In the genomic region with DNA sequence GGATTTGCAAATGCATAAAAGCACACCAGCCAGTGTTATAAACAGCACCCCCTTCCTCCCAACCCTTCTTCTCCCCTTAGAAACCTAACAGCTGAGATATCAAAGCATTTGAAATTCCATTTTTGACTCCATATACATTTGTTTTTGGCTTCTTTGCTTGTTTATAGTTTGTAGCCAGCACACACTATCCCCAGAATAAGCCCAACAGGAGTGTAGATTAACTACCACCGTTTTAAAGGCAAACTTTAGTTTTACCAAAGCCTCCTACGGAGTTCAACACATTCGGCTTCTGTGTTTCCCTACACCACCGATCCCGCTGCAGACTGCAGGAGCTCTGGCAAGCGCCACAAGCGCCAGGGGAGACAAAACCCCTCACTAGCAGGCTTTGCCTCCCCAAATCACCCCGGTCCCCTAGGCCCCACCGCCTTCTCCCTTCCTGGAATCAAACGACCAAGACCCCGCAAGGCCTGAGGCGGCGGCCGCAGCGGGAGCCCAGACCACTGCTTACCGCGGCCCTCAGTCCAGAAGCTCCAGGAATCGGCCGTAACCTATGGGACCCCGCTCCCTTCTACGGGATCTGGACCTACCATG, we compare ENCODE assay signal across 1 cellular context.
A peak's percentile ranks its signal among the peaks of the same experiment; 100 is the strongest.
TF ChIP-seq lines count a peak whose summit lies in the region.

No MANE protein-coding gene starts in this region.

TF ChIP-seq in HepG2, 621 proteins besides CTCF, POLR2A, EP300 and RAD21 (continued from another document and continues in another):
- TF ChIP-seq, protein P1, sequence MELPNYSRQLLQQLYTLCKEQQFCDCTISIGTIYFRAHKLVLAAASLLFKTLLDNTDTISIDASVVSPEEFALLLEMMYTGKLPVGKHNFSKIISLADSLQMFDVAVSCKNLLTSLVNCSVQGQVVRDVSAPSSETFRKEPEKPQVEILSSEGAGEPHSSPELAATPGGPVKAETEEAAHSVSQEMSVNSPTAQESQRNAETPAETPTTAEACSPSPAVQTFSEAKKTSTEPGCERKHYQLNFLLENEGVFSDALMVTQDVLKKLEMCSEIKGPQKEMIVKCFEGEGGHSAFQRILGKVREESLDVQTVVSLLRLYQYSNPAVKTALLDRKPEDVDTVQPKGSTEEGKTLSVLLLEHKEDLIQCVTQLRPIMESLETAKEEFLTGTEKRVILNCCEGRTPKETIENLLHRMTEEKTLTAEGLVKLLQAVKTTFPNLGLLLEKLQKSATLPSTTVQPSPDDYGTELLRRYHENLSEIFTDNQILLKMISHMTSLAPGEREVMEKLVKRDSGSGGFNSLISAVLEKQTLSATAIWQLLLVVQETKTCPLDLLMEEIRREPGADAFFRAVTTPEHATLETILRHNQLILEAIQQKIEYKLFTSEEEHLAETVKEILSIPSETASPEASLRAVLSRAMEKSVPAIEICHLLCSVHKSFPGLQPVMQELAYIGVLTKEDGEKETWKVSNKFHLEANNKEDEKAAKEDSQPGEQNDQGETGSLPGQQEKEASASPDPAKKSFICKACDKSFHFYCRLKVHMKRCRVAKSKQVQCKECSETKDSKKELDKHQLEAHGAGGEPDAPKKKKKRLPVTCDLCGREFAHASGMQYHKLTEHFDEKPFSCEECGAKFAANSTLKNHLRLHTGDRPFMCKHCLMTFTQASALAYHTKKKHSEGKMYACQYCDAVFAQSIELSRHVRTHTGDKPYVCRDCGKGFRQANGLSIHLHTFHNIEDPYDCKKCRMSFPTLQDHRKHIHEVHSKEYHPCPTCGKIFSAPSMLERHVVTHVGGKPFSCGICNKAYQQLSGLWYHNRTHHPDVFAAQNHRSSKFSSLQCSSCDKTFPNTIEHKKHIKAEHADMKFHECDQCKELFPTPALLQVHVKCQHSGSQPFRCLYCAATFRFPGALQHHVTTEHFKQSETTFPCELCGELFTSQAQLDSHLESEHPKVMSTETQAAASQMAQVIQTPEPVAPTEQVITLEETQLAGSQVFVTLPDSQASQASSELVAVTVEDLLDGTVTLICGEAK (IDR thresholded peaks at IDR 0.05) = no peak
- TF ChIP-seq, protein P1 (CRISPR knock-in tag; IDR thresholded peaks at IDR 0.05) = no peak
- TF ChIP-seq, protein P2, sequence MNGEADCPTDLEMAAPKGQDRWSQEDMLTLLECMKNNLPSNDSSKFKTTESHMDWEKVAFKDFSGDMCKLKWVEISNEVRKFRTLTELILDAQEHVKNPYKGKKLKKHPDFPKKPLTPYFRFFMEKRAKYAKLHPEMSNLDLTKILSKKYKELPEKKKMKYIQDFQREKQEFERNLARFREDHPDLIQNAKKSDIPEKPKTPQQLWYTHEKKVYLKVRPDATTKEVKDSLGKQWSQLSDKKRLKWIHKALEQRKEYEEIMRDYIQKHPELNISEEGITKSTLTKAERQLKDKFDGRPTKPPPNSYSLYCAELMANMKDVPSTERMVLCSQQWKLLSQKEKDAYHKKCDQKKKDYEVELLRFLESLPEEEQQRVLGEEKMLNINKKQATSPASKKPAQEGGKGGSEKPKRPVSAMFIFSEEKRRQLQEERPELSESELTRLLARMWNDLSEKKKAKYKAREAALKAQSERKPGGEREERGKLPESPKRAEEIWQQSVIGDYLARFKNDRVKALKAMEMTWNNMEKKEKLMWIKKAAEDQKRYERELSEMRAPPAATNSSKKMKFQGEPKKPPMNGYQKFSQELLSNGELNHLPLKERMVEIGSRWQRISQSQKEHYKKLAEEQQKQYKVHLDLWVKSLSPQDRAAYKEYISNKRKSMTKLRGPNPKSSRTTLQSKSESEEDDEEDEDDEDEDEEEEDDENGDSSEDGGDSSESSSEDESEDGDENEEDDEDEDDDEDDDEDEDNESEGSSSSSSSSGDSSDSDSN (CRISPR knock-in tag; IDR thresholded peaks at IDR 0.05) = 0 out of 2 replicates have a peak, but pooled peaks have one; percentile 69
- TF ChIP-seq TCF12 (IDR thresholded peaks at IDR 0.05) = no peak
- no peak for TF ChIP-seq TCF12 (CRISPR knock-in tag; IDR thresholded peaks at IDR 0.05)
- no peak for TF ChIP-seq U2AF1 (optimal IDR thresholded peaks at IDR 0.05; ENCODE audit: low read depth, low read length)
- TF ChIP-seq MBNL3 (CRISPR knock-in tag; conservative IDR thresholded peaks at IDR 0.05) = no peak
- no peak for TF ChIP-seq GLI4 (CRISPR knock-in tag; IDR thresholded peaks at IDR 0.05; ENCODE audit: borderline replicate concordance)
- peak; percentile 23 for TF ChIP-seq ZEB1 (IDR thresholded peaks at IDR 0.05; ENCODE audit: insufficient replicate concordance, low read depth)
- no peak for TF ChIP-seq RNF2 (conservative IDR thresholded peaks at IDR 0.05; ENCODE audit: low read depth)
- TF ChIP-seq, protein P3, sequence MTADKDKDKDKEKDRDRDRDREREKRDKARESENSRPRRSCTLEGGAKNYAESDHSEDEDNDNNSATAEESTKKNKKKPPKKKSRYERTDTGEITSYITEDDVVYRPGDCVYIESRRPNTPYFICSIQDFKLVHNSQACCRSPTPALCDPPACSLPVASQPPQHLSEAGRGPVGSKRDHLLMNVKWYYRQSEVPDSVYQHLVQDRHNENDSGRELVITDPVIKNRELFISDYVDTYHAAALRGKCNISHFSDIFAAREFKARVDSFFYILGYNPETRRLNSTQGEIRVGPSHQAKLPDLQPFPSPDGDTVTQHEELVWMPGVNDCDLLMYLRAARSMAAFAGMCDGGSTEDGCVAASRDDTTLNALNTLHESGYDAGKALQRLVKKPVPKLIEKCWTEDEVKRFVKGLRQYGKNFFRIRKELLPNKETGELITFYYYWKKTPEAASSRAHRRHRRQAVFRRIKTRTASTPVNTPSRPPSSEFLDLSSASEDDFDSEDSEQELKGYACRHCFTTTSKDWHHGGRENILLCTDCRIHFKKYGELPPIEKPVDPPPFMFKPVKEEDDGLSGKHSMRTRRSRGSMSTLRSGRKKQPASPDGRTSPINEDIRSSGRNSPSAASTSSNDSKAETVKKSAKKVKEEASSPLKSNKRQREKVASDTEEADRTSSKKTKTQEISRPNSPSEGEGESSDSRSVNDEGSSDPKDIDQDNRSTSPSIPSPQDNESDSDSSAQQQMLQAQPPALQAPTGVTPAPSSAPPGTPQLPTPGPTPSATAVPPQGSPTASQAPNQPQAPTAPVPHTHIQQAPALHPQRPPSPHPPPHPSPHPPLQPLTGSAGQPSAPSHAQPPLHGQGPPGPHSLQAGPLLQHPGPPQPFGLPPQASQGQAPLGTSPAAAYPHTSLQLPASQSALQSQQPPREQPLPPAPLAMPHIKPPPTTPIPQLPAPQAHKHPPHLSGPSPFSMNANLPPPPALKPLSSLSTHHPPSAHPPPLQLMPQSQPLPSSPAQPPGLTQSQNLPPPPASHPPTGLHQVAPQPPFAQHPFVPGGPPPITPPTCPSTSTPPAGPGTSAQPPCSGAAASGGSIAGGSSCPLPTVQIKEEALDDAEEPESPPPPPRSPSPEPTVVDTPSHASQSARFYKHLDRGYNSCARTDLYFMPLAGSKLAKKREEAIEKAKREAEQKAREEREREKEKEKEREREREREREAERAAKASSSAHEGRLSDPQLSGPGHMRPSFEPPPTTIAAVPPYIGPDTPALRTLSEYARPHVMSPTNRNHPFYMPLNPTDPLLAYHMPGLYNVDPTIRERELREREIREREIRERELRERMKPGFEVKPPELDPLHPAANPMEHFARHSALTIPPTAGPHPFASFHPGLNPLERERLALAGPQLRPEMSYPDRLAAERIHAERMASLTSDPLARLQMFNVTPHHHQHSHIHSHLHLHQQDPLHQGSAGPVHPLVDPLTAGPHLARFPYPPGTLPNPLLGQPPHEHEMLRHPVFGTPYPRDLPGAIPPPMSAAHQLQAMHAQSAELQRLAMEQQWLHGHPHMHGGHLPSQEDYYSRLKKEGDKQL (CRISPR knock-in tag; IDR thresholded peaks at IDR 0.05; ENCODE audit: low read depth) = no peak
- no peak for TF ChIP-seq RFX1 (IDR thresholded peaks at IDR 0.05)
- 0 out of 2 replicates have a peak, but pooled peaks have one; percentile 22 for TF ChIP-seq ZNF678 (CRISPR knock-in tag; IDR thresholded peaks at IDR 0.05)
- no peak for TF ChIP-seq ZNF660 (CRISPR knock-in tag; IDR thresholded peaks at IDR 0.05; ENCODE audit: borderline replicate concordance, low read depth)
- no peak for TF ChIP-seq ZNF317 (CRISPR knock-in tag; IDR thresholded peaks at IDR 0.05)
- TF ChIP-seq SPEN (CRISPR knock-in tag; IDR thresholded peaks at IDR 0.05; ENCODE audit: low read depth) = no peak
- no peak; the same call in none of the 2 replicates for TF ChIP-seq TSC22D2 (CRISPR knock-in tag; IDR thresholded peaks at IDR 0.05; ENCODE audit: borderline replicate concordance)
- TF ChIP-seq, protein P4, sequence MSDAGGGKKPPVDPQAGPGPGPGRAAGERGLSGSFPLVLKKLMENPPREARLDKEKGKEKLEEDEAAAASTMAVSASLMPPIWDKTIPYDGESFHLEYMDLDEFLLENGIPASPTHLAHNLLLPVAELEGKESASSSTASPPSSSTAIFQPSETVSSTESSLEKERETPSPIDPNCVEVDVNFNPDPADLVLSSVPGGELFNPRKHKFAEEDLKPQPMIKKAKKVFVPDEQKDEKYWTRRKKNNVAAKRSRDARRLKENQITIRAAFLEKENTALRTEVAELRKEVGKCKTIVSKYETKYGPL (CRISPR knock-in tag; IDR thresholded peaks at IDR 0.05) = no peak
- no peak for TF ChIP-seq ONECUT2 (CRISPR knock-in tag; IDR thresholded peaks at IDR 0.05)
- TF ChIP-seq SP1 (IDR thresholded peaks at IDR 0.05) = no peak
- TF ChIP-seq SP1 (CRISPR knock-in tag; IDR thresholded peaks at IDR 0.05) = no peak
- TF ChIP-seq, protein P5, sequence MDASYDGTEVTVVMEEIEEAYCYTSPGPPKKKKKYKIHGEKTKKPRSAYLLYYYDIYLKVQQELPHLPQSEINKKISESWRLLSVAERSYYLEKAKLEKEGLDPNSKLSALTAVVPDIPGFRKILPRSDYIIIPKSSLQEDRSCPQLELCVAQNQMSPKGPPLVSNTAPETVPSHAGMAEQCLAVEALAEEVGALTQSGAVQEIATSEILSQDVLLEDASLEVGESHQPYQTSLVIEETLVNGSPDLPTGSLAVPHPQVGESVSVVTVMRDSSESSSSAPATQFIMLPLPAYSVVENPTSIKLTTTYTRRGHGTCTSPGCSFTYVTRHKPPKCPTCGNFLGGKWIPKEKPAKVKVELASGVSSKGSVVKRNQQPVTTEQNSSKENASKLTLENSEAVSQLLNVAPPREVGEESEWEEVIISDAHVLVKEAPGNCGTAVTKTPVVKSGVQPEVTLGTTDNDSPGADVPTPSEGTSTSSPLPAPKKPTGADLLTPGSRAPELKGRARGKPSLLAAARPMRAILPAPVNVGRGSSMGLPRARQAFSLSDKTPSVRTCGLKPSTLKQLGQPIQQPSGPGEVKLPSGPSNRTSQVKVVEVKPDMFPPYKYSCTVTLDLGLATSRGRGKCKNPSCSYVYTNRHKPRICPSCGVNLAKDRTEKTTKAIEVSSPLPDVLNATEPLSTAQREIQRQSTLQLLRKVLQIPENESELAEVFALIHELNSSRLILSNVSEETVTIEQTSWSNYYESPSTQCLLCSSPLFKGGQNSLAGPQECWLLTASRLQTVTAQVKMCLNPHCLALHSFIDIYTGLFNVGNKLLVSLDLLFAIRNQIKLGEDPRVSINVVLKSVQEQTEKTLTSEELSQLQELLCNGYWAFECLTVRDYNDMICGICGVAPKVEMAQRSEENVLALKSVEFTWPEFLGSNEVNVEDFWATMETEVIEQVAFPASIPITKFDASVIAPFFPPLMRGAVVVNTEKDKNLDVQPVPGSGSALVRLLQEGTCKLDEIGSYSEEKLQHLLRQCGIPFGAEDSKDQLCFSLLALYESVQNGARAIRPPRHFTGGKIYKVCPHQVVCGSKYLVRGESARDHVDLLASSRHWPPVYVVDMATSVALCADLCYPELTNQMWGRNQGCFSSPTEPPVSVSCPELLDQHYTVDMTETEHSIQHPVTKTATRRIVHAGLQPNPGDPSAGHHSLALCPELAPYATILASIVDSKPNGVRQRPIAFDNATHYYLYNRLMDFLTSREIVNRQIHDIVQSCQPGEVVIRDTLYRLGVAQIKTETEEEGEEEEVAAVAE (CRISPR knock-in tag; IDR thresholded peaks at IDR 0.05; ENCODE audit: borderline replicate concordance) = no peak
- TF ChIP-seq BCL6 (CRISPR knock-in tag; IDR thresholded peaks at IDR 0.05) = no peak
- TF ChIP-seq ARNT2 (CRISPR knock-in tag; IDR thresholded peaks at IDR 0.05; ENCODE audit: low read depth) = no peak
- no peak for TF ChIP-seq CEBPB (IDR thresholded peaks at IDR 0.05; ENCODE audit: borderline replicate concordance, low read depth, low read length)
- no peak for TF ChIP-seq RFXAP (CRISPR knock-in tag; IDR thresholded peaks at IDR 0.05; ENCODE audit: borderline replicate concordance)
- TF ChIP-seq HIVEP1 (CRISPR knock-in tag; IDR thresholded peaks at IDR 0.05) = no peak
- TF ChIP-seq CBX1 (IDR thresholded peaks at IDR 0.05; ENCODE audit: low read depth) = no peak
- no peak for TF ChIP-seq ZFP37 (CRISPR knock-in tag; IDR thresholded peaks at IDR 0.05; ENCODE audit: borderline replicate concordance)
- TF ChIP-seq SP4 (CRISPR knock-in tag; IDR thresholded peaks at IDR 0.05) = no peak
- TF ChIP-seq ZNF484 (CRISPR knock-in tag; IDR thresholded peaks at IDR 0.05; ENCODE audit: borderline replicate concordance, low read depth) = no peak
- no peak for TF ChIP-seq HCFC1 (IDR thresholded peaks at IDR 0.05; ENCODE audit: low read depth, low read length)
- TF ChIP-seq, protein P6, sequence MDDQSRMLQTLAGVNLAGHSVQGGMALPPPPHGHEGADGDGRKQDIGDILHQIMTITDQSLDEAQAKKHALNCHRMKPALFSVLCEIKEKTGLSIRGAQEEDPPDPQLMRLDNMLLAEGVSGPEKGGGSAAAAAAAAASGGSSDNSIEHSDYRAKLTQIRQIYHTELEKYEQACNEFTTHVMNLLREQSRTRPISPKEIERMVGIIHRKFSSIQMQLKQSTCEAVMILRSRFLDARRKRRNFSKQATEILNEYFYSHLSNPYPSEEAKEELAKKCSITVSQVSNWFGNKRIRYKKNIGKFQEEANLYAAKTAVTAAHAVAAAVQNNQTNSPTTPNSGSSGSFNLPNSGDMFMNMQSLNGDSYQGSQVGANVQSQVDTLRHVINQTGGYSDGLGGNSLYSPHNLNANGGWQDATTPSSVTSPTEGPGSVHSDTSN (CRISPR knock-in tag; IDR thresholded peaks at IDR 0.05; ENCODE audit: borderline replicate concordance) = no peak
- TF ChIP-seq ZSCAN20 (CRISPR knock-in tag; IDR thresholded peaks at IDR 0.05; ENCODE audit: borderline replicate concordance) = no peak
